Comparison of ENCODE assay signal across 8 cellular contexts in genomic region chr2:96009833-96010232, GRCh38. TPM values are rescaled to one million over a fixed set of nuclear protein-coding genes. Genes with fewer than 3 reads are reported as not detected.
A peak's percentile ranks its signal among the peaks of the same experiment; 100 is the strongest.
DNase-seq lines count a peak whose midpoint lies in the region; ATAC-seq, FAIRE-seq and TF ChIP-seq lines count a peak whose summit lies in the region.
"Not testable (repeated sequence)": the region's sequence is repeated elsewhere in the genome, so short reads cannot be mapped to it uniquely, and the experiment has no call there.

No MANE protein-coding gene starts in this region.

- H3K27ac Mint-ChIP-seq in T-cell = peak overlapping the region; percentile 49 to 58

- not testable (repeated sequence) for H3K9me3 ChIP-seq in HepG2 (ENCODE audit: low read length); prostate gland

- intact Hi-C loops in HepG2 (cut with micrococcal nuclease; ENCODE audit: unreplicated experiment); prostate gland (cut with DNase I): not testable (repeated sequence)

- POLR2A ChIA-PET in T-cell (lab: Charles Lee) = interaction anchor here in 1 of 2 donors (1.0 kb wide), 1 partner anchor 189 kb away, joined by 3 read pairs; no protein-coding TSS in a partner anchor
- POLR2A ChIA-PET in HepG2 (lab: Yijun Ruan, JAX) = not testable (repeated sequence)

- in situ Hi-C loops in astrocyte of the spinal cord (cut with HindIII; ENCODE audit: low sequenced_read_pairs) = not testable (repeated sequence)
- in situ Hi-C loops in HepG2 (cut with HindIII; ENCODE audit: extremely low pct_ligation_motif_present, low pct_unique_long_range_greater_than_20kb) = loop anchor here (25.0 kb wide), 1 partner anchor 102 kb away; the partner anchor contains the start of gene ADRA2B

- H3K79me2 ChIP-seq in HepG2 (ENCODE audit: insufficient read depth, low read length) = not testable (repeated sequence)

- not testable (repeated sequence) for H3K36me3 ChIP-seq in HepG2 (replicated peaks in 1 of 2; ENCODE audit: control insufficient read depth in 1 of 2, insufficient read depth in 2 of 2, low read length in 2 of 2); prostate gland; urinary bladder (ENCODE audit: insufficient read depth)

- not testable (repeated sequence) for TF ChIP-seq CTCF in GM12864 (IDR thresholded peaks at IDR 0.05; ENCODE audit: low read depth, low read length, missing control alignments); astrocyte of the spinal cord (IDR thresholded peaks at IDR 0.05; ENCODE audit: low read depth, low read length); fibroblast of mammary gland (conservative IDR thresholded peaks at IDR 0.05; ENCODE audit: control insufficient read depth, insufficient read depth, low read depth, low read length); HepG2 (CRISPR knock-in tag; IDR thresholded peaks at IDR 0.05)
- TF ChIP-seq CTCF in prostate gland (IDR thresholded peaks at IDR 0.05) = peak in 1 of 4 experiments; percentile 9

- CTCF ChIA-PET in T-cell (lab: Charles Lee) = interaction anchor here in 1 of 2 donors (1.7 kb wide), 1 partner anchor 17 kb away, joined by 8 read pairs; no protein-coding TSS in a partner anchor
- CTCF ChIA-PET in HepG2 (lab: Yijun Ruan, JAX; ENCODE audit: low intra/inter-chr PET ratio, low total read pairs) = not testable (repeated sequence)

- not testable (repeated sequence) for FAIRE-seq in HepG2 (lab: Jason Lieb, UNC)

- H3K4me3 ChIP-seq in GM12864 (ENCODE audit: low read depth, low read length) (peak overlapping the region; percentile 52), astrocyte of the spinal cord (ENCODE audit: low read depth, low read length) (peak overlapping the region; percentile 40), fibroblast of mammary gland (ENCODE audit: control insufficient read depth, low read depth, low read length) (peak overlapping the region; percentile 34), prostate gland (peak overlapping the region; percentile 37 to 46), urinary bladder (ENCODE audit: low read depth, low read length) (peak overlapping the region; percentile 49)
- not testable (repeated sequence) for H3K4me3 ChIP-seq in HepG2 (replicated peaks in 1 of 3; ENCODE audit: insufficient read depth in 1 of 3, low read depth in 2 of 3, low read length in 3 of 3)

- TF ChIP-seq EP300 in HepG2 (IDR thresholded peaks at IDR 0.05; ENCODE audit: low read depth in 2 of 2, low read length in 2 of 2); HepG2 (CRISPR knock-in tag; IDR thresholded peaks at IDR 0.05; ENCODE audit: borderline replicate concordance): not testable (repeated sequence)

- H3K4me1 ChIP-seq in HepG2 (ENCODE audit: insufficient read depth, low read length); prostate gland (replicated peaks); urinary bladder (ENCODE audit: insufficient read depth): not testable (repeated sequence)

- not testable (repeated sequence) for TF ChIP-seq POLR2A in HepG2 (IDR thresholded peaks at IDR 0.05; ENCODE audit: insufficient read depth in 1 of 2, low read depth in 2 of 2, low read length in 2 of 2); prostate gland (IDR thresholded peaks at IDR 0.05)

- H4K20me1 ChIP-seq in HepG2 (ENCODE audit: insufficient read depth, low read length) = not testable (repeated sequence)

- not testable (repeated sequence) for H3K9me3 Mint-ChIP-seq in T-cell

- peak overlapping the region; percentile 76 to 83 (median 76) for H3K4me3 Mint-ChIP-seq in T-cell

- not testable (repeated sequence) for DNase-seq in GM12864 (ENCODE audit: low read depth); T-cell; astrocyte of the spinal cord (ENCODE audit: low read depth, low spot score); fibroblast of mammary gland (ENCODE audit: low read depth); HepG2 (ENCODE audit: low spot score); prostate gland (ENCODE audit: low spot score)

- 46% methylated on average over 6 of the region's 10 CpGs for WGBS in HepG2 (ENCODE audit: low lambda C conversion rate)
- WGBS in prostate gland = 11% methylated on average over 10 of the region's 10 CpGs
- WGBS in urinary bladder = 7% methylated on average over 10 of the region's 10 CpGs

- BruUV-seq in HepG2 (replicated peaks; lab: Mats Ljungman, UMichigan) = not testable (repeated sequence)

- H3K27ac ChIP-seq in HepG2 (ENCODE audit: extremely low read length, insufficient read depth, low read length) = not testable (repeated sequence)
- peak overlapping the region; percentile 66 to 76 for H3K27ac ChIP-seq in prostate gland
- peak overlapping the region; percentile 48 for H3K27ac ChIP-seq in urinary bladder (ENCODE audit: low read depth)

- not testable (repeated sequence) for H3K36me3 Mint-ChIP-seq in T-cell

- H3K27me3 Mint-ChIP-seq in T-cell = peaks cover 8 to 17% of the 10 kb centered on the region in 2 donors

- not testable (repeated sequence) for TF ChIP-seq RAD21 in HepG2 (CRISPR knock-in tag; IDR thresholded peaks at IDR 0.05)

- peaks cover 10 to 17% (median 16%) of the 10 kb centered on the region in 3 donors for H3K4me1 Mint-ChIP-seq in T-cell

- H3K4me2 ChIP-seq in HepG2 (ENCODE audit: low read depth, low read length) = not testable (repeated sequence)

- not testable (repeated sequence) for H2AFZ ChIP-seq in HepG2 (ENCODE audit: low read length)

- peak; percentile 1 for ATAC-seq in HG03159 (IDR thresholded peaks at IDR 0.05; ENCODE audit: unreplicated experiment)
- ATAC-seq in T-cell (replicated peaks in 1 of 4) = peak in 3 of 4 experiments; percentile 2 to 9 (median 3)
- ATAC-seq in HepG2 = peak; percentile 38

- H3K9ac ChIP-seq in HepG2 (ENCODE audit: insufficient read depth, low read depth, low read length) = not testable (repeated sequence)

- H3K27me3 ChIP-seq in HepG2 (ENCODE audit: control insufficient read depth in 1 of 2, insufficient read depth in 2 of 2, low read length in 2 of 2); prostate gland (replicated peaks; ENCODE audit: insufficient read depth): not testable (repeated sequence)

RNA-seq across cellular contexts. Expression of gene ANKRD36C, which starts 18.2 kb away (rescaled TPM):
- 10 to 100 TPM; 60.6 to 94.8 (median 68.6) TPM for total RNA-seq in T-cell
- 8.1 and 36.2 TPM in 2 replicates for total RNA-seq in HepG2 (2016; rRNA removed; fragmentation: Illumina TruSeq; extraction: Trizol)
- 24.1 and 28.0 TPM in 2 replicates for total RNA-seq in HepG2 (2016; cell fraction: cytosol; rRNA removed; fragmentation: Illumina TruSeq; extraction: Trizol; ENCODE audit: low read depth)
- total RNA-seq in HepG2 (2016; cell fraction: insoluble cytoplasmic fraction; rRNA removed; fragmentation: Illumina TruSeq; extraction: Trizol) = 8.7 and 33.4 TPM in 2 replicates
- total RNA-seq in HepG2 (2016; cell fraction: membrane; rRNA removed; fragmentation: Illumina TruSeq; extraction: Trizol) = 23.8 and 30.3 TPM in 2 replicates
- total RNA-seq in HepG2 (2016; cell fraction: nucleus; rRNA removed; fragmentation: Illumina TruSeq; extraction: Trizol) = 139 and 140 TPM in 2 replicates
- polyA plus RNA-seq in HepG2 (2011; rRNA removed) = 5.3 and 5.4 TPM in 2 replicates
- polyA plus RNA-seq in HepG2 (2011; cell fraction: cytosol; rRNA removed) = 0.48 and 0.99 TPM in 2 replicates
- polyA plus RNA-seq in HepG2 (2011; cell fraction: nucleus; rRNA removed) = 16.9 and 19.9 TPM in 2 replicates
- polyA plus RNA-seq in HepG2 (2012) = 3.6 and 3.9 TPM in 2 replicates
- 0.26 and 0.27 TPM in 2 replicates for polyA plus RNA-seq in HepG2 (2016; cell fraction: cytosol; fragmentation: Illumina TruSeq; extraction: Trizol; ENCODE audit: low read depth)
- polyA plus RNA-seq in HepG2 (2016; cell fraction: insoluble cytoplasmic fraction; fragmentation: Illumina TruSeq; extraction: Trizol; ENCODE audit: low read depth) = 1.8 and 2.2 TPM in 2 replicates
- polyA plus RNA-seq in HepG2 (2016; cell fraction: membrane; fragmentation: Illumina TruSeq; extraction: Trizol; ENCODE audit: low read depth) = 0.33 and 0.44 TPM in 2 replicates
- polyA plus RNA-seq in HepG2 (2016; cell fraction: nucleus; fragmentation: Illumina TruSeq; extraction: Trizol; ENCODE audit: insufficient read depth, low read depth) = 22.9 and 24.7 TPM in 2 replicates
- 43.8 and 61.8 TPM in 2 replicates for polyA minus RNA-seq in HepG2 (2011; rRNA and poly(A)+ RNA removed; ENCODE audit: low replicate concordance)
- 5.5 and 7.8 TPM in 2 replicates for polyA minus RNA-seq in HepG2 (2011; cell fraction: cytosol; rRNA and poly(A)+ RNA removed)
- polyA minus RNA-seq in HepG2 (2011; cell fraction: nucleus; rRNA and poly(A)+ RNA removed) = 329 and 377 TPM in 2 replicates
- 100 to 1,000 TPM in 1 of 2 donors, 10 to 100 TPM in 1; 18.9 to 137 TPM for total RNA-seq in prostate gland
- 239 TPM for total RNA-seq in urinary bladder
- 2.6 TPM for polyA plus RNA-seq in urinary bladder

RNA-seq across cellular contexts. Expression of gene GPAT2, which starts 24.9 kb away (rescaled TPM):
- total RNA-seq in T-cell = 1 to 10 TPM in 4 of 5 donors, not detected in 1; 3.3 to 3.9 (median 3.8) TPM
- total RNA-seq in HepG2 (2016; rRNA removed; fragmentation: Illumina TruSeq; extraction: Trizol) = not detected in 2 replicates
- not detected in 2 replicates for total RNA-seq in HepG2 (2016; cell fraction: cytosol; rRNA removed; fragmentation: Illumina TruSeq; extraction: Trizol; ENCODE audit: low read depth)
- total RNA-seq in HepG2 (2016; cell fraction: insoluble cytoplasmic fraction; rRNA removed; fragmentation: Illumina TruSeq; extraction: Trizol) = not detected in 2 replicates
- total RNA-seq in HepG2 (2016; cell fraction: membrane; rRNA removed; fragmentation: Illumina TruSeq; extraction: Trizol) = not detected in 2 replicates
- total RNA-seq in HepG2 (2016; cell fraction: nucleus; rRNA removed; fragmentation: Illumina TruSeq; extraction: Trizol) = not detected in 2 replicates
- not detected in 2 replicates for polyA plus RNA-seq in HepG2 (2011; rRNA removed)
- polyA plus RNA-seq in HepG2 (2011; cell fraction: cytosol; rRNA removed) = not detected in 2 replicates
- polyA plus RNA-seq in HepG2 (2011; cell fraction: nucleus; rRNA removed) = not detected in 2 replicates
- polyA plus RNA-seq in HepG2 (2012) = not detected in 2 replicates
- not detected in 2 replicates for polyA plus RNA-seq in HepG2 (2016; cell fraction: cytosol; fragmentation: Illumina TruSeq; extraction: Trizol; ENCODE audit: low read depth)
- not detected in 2 replicates for polyA plus RNA-seq in HepG2 (2016; cell fraction: insoluble cytoplasmic fraction; fragmentation: Illumina TruSeq; extraction: Trizol; ENCODE audit: low read depth)
- not detected in 2 replicates for polyA plus RNA-seq in HepG2 (2016; cell fraction: membrane; fragmentation: Illumina TruSeq; extraction: Trizol; ENCODE audit: low read depth)
- polyA plus RNA-seq in HepG2 (2016; cell fraction: nucleus; fragmentation: Illumina TruSeq; extraction: Trizol; ENCODE audit: insufficient read depth, low read depth) = not detected in 2 replicates
- polyA minus RNA-seq in HepG2 (2011; rRNA and poly(A)+ RNA removed; ENCODE audit: low replicate concordance) = not detected in 2 replicates
- not detected in 2 replicates for polyA minus RNA-seq in HepG2 (2011; cell fraction: cytosol; rRNA and poly(A)+ RNA removed)
- not detected in 2 replicates for polyA minus RNA-seq in HepG2 (2011; cell fraction: nucleus; rRNA and poly(A)+ RNA removed)
- 10 to 100 TPM in 1 of 2 donors, under 1 TPM in 1; 0.96 to 19.5 TPM for total RNA-seq in prostate gland
- 1.8 TPM for total RNA-seq in urinary bladder
- 4.9 TPM for polyA plus RNA-seq in urinary bladder
